26 cellular contexts compared by ENCODE assay signal in genomic region chr1:22857661-22858060, GRCh38.
"Had no signal": no experiment of that assay in that cellular context is flagged by ENCODE, and none has a peak within 500 bp of the region (broad histone marks: within the 10 kb centered on the region; RNA-seq: fewer than 3 reads in every experiment).

No MANE protein-coding gene starts in this region.

- H3K9me3 Mint-ChIP-seq: dendritic cell treated with granulocyte-macrophage colony-stimulating factor and Interleukin-4, amounts not matched to agents 40 ng/mL and 50 ng/mL, for 4 days; effector memory CD8-positive, alpha-beta T cell; endodermal cell; naive B cell had no signal

- DNase-seq: colonic mucosa; cortex of kidney; effector CD8-positive, alpha-beta T cell; effector memory CD8-positive, alpha-beta T cell; endodermal cell; erythroblast; esophagus squamous epithelium; foreskin fibroblast; foreskin melanocyte; gastrocnemius medialis; glutamatergic neuron; head of caudate nucleus; heart right ventricle; hippocampal formation; left cardiac atrium; left lung; left ventricle myocardium superior; lower lobe of right lung; mesenchymal stem cell; midbrain; naive B cell had no signal

- H3K27ac Mint-ChIP-seq: dendritic cell treated with granulocyte-macrophage colony-stimulating factor and Interleukin-4, amounts not matched to agents 40 ng/mL and 50 ng/mL, for 4 days; effector memory CD8-positive, alpha-beta T cell; endodermal cell had no signal

- H3K9me3 ChIP-seq: colonic mucosa, esophagus squamous epithelium, gastrocnemius medialis, heart right ventricle, left lung, lower lobe of right lung had no signal

- H3K4me3 ChIP-seq: colonic mucosa, esophagus squamous epithelium, gastrocnemius medialis, heart right ventricle, left lung, lower lobe of right lung had no signal

- FAIRE-seq: endometrium, islet of Langerhans, keratinocyte had no signal

- H3K36me3 ChIP-seq: colonic mucosa, esophagus squamous epithelium, gastrocnemius medialis, heart right ventricle, left lung, lower lobe of right lung had no signal

- H3K4me1 ChIP-seq: colonic mucosa, gastrocnemius medialis, left lung, lower lobe of right lung had no signal

- H3K27me3 ChIP-seq: colonic mucosa, heart right ventricle had no signal

- H3K4me3 Mint-ChIP-seq: dendritic cell treated with granulocyte-macrophage colony-stimulating factor and Interleukin-4, amounts not matched to agents 40 ng/mL and 50 ng/mL, for 4 days; effector memory CD8-positive, alpha-beta T cell; endodermal cell had no signal

- H3K27ac ChIP-seq: colonic mucosa, epithelial cell of prostate, esophagus squamous epithelium, gastrocnemius medialis, heart right ventricle, left lung, lower lobe of right lung had no signal

- H3K36me3 Mint-ChIP-seq: naive B cell had no signal
